9 cellular contexts compared by ENCODE assay signal in the genomic region with DNA sequence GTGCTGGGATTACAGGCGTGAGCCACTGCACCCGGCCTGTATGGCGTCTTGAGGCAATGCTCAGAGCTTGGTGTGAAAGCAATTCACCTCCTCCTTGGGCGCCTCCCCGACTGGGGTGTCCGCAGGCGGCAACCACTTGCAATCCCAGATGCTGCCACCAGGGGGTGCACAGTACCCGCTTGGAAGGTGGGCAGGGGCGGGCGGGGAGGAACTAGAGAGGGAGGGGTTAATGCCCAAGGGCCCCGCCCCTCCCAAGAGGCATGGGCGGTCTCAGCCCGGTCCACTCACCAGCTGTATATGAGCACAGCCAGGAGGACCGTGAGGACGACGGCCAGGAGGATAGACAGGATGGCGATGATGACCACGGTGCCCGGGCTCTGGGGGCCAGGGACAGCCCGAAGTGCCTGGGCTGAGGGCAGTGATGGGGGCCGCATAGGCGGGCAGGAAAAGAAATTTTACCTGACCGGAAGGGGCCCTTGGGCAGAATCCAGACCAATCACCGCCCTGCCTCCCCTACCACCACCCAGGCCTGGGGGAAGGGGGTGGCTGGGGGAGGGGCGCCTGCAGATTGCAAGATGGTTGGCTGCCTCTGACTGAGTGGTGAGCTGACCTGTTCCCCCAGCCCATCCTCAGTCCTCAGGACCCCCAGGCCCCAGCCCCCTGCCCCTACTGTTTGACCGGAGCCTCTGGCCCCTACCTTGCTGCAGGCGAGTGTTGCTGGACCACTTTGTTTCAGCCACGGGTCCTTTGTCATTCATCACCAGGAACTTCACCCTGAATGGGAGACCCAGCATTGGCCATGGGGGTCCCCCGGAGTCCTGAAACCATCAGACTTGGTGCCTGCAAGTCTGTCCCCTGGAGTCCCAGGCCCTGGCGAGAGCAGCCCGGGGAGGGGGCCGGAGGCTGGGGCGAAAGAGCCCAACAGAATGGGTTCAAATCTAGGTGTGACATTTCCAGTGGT. TPM values are rescaled to one million over a fixed set of nuclear protein-coding genes. Genes with fewer than 3 reads are reported as not detected.
DNase-seq lines count a peak whose midpoint lies in the region; ATAC-seq and TF ChIP-seq lines count a peak whose summit lies in the region.
"Not testable (repeated sequence)": the region's sequence is repeated elsewhere in the genome, so short reads cannot be mapped to it uniquely, and the experiment has no call there.
"Had no signal": no experiment of that assay in that cellular context is flagged by ENCODE, and none has a peak within 500 bp of the region (broad histone marks: within the 10 kb centered on the region; RNA-seq: fewer than 3 reads in every experiment).

No MANE protein-coding gene starts in this region.

- DNase-seq in Ammon's horn (ENCODE audit: low spot score) = peak; percentile 50
- peak; percentile 17 for DNase-seq in NOMO-1 treated with DMSO at 0.1 percent for 48 hours (lab: John Stamatoyannopoulos, UW; ENCODE audit: unreplicated experiment)
- peak; percentile 75 for DNase-seq in activated CD8-positive, alpha-beta memory T cell treated with anti-CD3 and anti-CD28 coated beads, Interleukin-2, amount 50 U/mL, for 24 hours (ENCODE audit: extremely low read depth)
- DNase-seq in left lung = peak; percentile 44 to 92
- peak; percentile 90 to 91 for DNase-seq in stimulated activated CD4-positive, alpha-beta T cell treated with anti-CD3 and anti-CD28 coated beads, Interleukin-2, amount 100 ng/mL, for 24 hours

- not testable (repeated sequence) for H3K27ac ChIP-seq in ectodermal cell (ENCODE audit: insufficient read depth, low read depth, low read length, poor library complexity, severe bottlenecking); left lung

- TF ChIP-seq CTCF in left lung (IDR thresholded peaks at IDR 0.05) = peak; percentile 59 to 86

- not testable (repeated sequence) for H3K9me3 ChIP-seq in ectodermal cell (ENCODE audit: control insufficient read depth, low read length); left lung

- H3K36me3 ChIP-seq in ectodermal cell (ENCODE audit: control insufficient read depth, insufficient read depth, low read length); left lung: not testable (repeated sequence)

- H3K4me1 ChIP-seq in ectodermal cell (ENCODE audit: control insufficient read depth, insufficient read depth, low read length); left lung: not testable (repeated sequence)

- intact Hi-C loops in left lung (cut with DNase I) = not testable (repeated sequence)

- WGBS in ectodermal cell, 2 experiments = 8 to 12% methylated on average over 22 of the region's 33 CpGs

- not testable (repeated sequence) for H3K27me3 ChIP-seq in ectodermal cell (ENCODE audit: control insufficient read depth, insufficient read depth, low read length, poor library complexity, severe bottlenecking); left lung

- peak overlapping the region; percentile 30 for H3K4me3 ChIP-seq in ectodermal cell (ENCODE audit: insufficient read depth, low read depth, low read length)
- H3K4me3 ChIP-seq in left lung = not testable (repeated sequence)

- peak; percentile 45 for ATAC-seq in GM19328 (IDR thresholded peaks at IDR 0.05; ENCODE audit: unreplicated experiment)
- ATAC-seq in HG03280 (IDR thresholded peaks at IDR 0.05; ENCODE audit: unreplicated experiment) = peak; percentile 82
- ATAC-seq in left lung = peak; percentile 85

RNA-seq across cellular contexts. Expression of gene SPDYE1, which starts 11.5 kb away (rescaled TPM):
- polyA plus RNA-seq in ectodermal cell (2013, experiment 1 of 4) = not detected
- polyA plus RNA-seq in ectodermal cell (2013, experiment 2 of 4) = not detected
- polyA plus RNA-seq in ectodermal cell (2013, experiment 3 of 4) = not detected
- polyA plus RNA-seq in ectodermal cell (2013, experiment 4 of 4) = not detected
- not detected for total RNA-seq in left lung
- total RNA-seq: temporal lobe had no signal

RNA-seq across cellular contexts. Expression of gene DBNL, which starts 58.3 kb away (rescaled TPM):
- polyA plus RNA-seq in ectodermal cell (2013, experiment 1 of 4) = 43.8 TPM
- polyA plus RNA-seq in ectodermal cell (2013, experiment 2 of 4) = 50.7 TPM
- polyA plus RNA-seq in ectodermal cell (2013, experiment 3 of 4) = 38.7 TPM
- polyA plus RNA-seq in ectodermal cell (2013, experiment 4 of 4) = 39.1 TPM
- total RNA-seq in left lung = 100 to 1,000 TPM in 1 of 2 donors, 10 to 100 TPM in 1; 93.3 to 119 TPM

RNA-seq across cellular contexts. Expression of gene UBE2D4, which starts 59.9 kb away (rescaled TPM):
- 12.7 TPM for polyA plus RNA-seq in ectodermal cell (2013, experiment 1 of 4)
- polyA plus RNA-seq in ectodermal cell (2013, experiment 2 of 4) = 13.9 TPM
- polyA plus RNA-seq in ectodermal cell (2013, experiment 3 of 4) = 9.7 TPM
- 15.8 TPM for polyA plus RNA-seq in ectodermal cell (2013, experiment 4 of 4)
- 10 to 100 TPM; 25.7 to 26.4 TPM for total RNA-seq in left lung

Comparison
In these comparisons a context has a peak if more than half of its experiments do, and no peak if none do; other contexts are left out.
1. DNase-seq: peak in every context shown above with its lines; median percentile 90 in stimulated activated CD4-positive, alpha-beta T cell treated with anti-CD3 and anti-CD28 coated beads, Interleukin-2, amount 100 ng/mL, for 24 hours; 75 in activated CD8-positive, alpha-beta memory T cell treated with anti-CD3 and anti-CD28 coated beads, Interleukin-2, amount 50 U/mL, for 24 hours; 68 in left lung; 50 in Ammon's horn; 17 in NOMO-1 treated with DMSO at 0.1 percent for 48 hours.